ENCODE assay signal across 1 cellular context in the genomic region with DNA sequence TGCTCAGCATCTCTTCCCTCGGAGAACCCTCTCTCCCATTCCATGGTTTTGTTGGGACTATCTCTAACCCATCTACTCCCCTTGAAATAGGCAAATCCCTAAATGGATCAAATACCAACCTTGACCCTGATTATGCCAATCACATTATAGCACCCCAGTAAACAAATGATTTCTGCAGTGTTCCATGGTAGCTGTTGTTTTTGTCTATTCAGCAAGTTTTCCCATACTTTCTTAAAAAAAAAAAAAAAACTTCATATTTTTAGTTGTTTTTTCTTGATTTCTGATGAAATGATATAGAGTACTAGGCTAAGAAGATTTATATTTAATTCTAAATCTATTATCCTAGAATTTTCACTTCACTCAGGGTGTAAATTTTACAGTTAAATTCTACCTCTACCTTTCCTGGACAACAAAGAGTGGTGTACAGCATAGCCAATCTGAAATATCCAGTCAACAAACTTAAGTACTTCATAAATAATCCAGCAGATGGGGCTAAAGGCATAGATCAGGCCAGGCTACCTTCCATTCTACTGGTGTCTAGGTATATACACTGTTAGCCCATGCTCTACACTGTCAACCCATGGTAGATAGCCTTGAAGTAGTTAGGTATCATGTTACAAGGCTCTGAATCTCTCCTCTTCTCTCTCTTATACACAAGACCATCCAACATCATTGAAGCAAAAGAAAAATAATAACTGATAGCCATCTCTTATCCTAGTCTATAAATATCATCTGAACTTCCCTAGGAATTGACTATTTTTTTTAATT.
TF ChIP-seq lines count a peak whose summit lies in the region.

No MANE protein-coding gene starts in this region.

TF ChIP-seq in GM12878, 131 proteins besides CTCF, POLR2A, EP300 and RAD21 (continued from another document):
- TF ChIP-seq, protein P1, sequence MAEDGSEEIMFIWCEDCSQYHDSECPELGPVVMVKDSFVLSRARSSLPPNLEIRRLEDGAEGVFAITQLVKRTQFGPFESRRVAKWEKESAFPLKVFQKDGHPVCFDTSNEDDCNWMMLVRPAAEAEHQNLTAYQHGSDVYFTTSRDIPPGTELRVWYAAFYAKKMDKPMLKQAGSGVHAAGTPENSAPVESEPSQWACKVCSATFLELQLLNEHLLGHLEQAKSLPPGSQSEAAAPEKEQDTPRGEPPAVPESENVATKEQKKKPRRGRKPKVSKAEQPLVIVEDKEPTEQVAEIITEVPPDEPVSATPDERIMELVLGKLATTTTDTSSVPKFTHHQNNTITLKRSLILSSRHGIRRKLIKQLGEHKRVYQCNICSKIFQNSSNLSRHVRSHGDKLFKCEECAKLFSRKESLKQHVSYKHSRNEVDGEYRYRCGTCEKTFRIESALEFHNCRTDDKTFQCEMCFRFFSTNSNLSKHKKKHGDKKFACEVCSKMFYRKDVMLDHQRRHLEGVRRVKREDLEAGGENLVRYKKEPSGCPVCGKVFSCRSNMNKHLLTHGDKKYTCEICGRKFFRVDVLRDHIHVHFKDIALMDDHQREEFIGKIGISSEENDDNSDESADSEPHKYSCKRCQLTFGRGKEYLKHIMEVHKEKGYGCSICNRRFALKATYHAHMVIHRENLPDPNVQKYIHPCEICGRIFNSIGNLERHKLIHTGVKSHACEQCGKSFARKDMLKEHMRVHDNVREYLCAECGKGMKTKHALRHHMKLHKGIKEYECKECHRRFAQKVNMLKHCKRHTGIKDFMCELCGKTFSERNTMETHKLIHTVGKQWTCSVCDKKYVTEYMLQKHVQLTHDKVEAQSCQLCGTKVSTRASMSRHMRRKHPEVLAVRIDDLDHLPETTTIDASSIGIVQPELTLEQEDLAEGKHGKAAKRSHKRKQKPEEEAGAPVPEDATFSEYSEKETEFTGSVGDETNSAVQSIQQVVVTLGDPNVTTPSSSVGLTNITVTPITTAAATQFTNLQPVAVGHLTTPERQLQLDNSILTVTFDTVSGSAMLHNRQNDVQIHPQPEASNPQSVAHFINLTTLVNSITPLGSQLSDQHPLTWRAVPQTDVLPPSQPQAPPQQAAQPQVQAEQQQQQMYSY (CRISPR knock-in tag; IDR thresholded peaks at IDR 0.05) = no peak
- no peak for TF ChIP-seq POU2F2 (IDR thresholded peaks at IDR 0.05; ENCODE audit: borderline replicate concordance, low read depth, low read length)
